In the genomic region with DNA sequence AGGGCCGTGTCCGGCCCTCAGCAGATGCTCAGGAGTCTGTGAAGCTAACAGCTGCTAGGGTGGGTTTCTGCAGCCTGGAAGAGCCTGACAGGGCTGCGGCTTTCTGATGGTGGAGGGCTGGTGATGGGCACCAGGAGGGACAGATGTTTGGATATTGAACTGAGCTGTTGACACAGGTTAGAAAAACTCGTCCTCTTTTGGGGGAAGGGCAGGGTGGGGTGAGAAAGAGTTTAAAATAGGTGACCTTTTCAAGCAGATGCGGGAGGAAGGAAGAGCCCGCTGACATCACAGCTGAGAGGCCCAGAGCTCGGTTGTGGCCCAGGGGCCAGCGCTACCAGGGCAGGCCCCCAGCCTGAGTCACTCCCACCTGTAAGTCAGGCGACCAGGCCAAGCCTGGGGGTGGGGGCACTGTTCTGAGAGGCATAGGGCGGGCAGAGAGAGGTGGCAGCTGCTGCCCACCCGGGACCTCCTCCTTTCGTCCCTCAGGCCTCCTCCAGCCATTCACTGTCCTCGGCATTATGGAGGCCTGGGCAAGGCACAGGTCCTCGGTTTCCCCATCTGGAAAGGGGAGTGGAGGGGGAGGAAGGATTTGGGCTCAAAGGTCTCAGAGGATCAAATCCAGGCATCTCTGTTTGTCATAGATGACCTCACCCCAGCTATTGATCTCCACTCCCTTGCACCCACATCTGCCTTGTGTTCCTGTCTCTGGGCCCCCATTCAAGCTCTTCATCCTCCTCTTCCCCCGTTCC, we compare ENCODE assay signal across 8 cellular contexts. TPM values are rescaled to one million over a fixed set of nuclear protein-coding genes. Genes with fewer than 3 reads are reported as not detected.
A peak's percentile ranks its signal among the peaks of the same experiment; 100 is the strongest.
DNase-seq lines count a peak whose midpoint lies in the region; ATAC-seq and TF ChIP-seq lines count a peak whose summit lies in the region.

No MANE protein-coding gene starts in this region.

- peak overlapping the region in 1 of 5 experiments; percentile 0 for H3K4me3 Mint-ChIP-seq in brain

- peaks cover 0 to 2% (median 0%) of the 10 kb centered on the region in 5 experiments for H3K9me3 Mint-ChIP-seq in brain

- ATAC-seq in GM21447 (IDR thresholded peaks at IDR 0.05; ENCODE audit: unreplicated experiment), result no peak

- DNase-seq in activated T-cell treated with anti-CD3 and anti-CD28 coated beads for 24 hours (ENCODE audit: low read depth) (peak; percentile 32), NAMALWA (ENCODE audit: low spot score) (peak; percentile 90), NCI-H446 (lab: John Stamatoyannopoulos, UW) (no peak), GM03348 (ENCODE audit: low spot score) (no peak)
- DNase-seq in activated T-cell treated with anti-CD3 and anti-CD28 coated beads, Interleukin-2, amount 50 U/mL, for 1 hour, result no peak
- DNase-seq in stimulated activated CD8-positive, alpha-beta memory T cell treated with anti-CD3 and anti-CD28 coated beads, Interleukin-7, amount 100 ng/mL, for 48 hours (ENCODE audit: extremely low read depth in 1 of 2, low read depth in 1 of 2), result peak; percentile 55 to 79

- no peaks in the 10 kb centered on the region for H3K36me3 Mint-ChIP-seq in brain

- TF ChIP-seq CTCF in brain (conservative IDR thresholded peaks at IDR 0.05), result no peak

- H3K27me3 Mint-ChIP-seq in brain, result peaks cover 14% of the 10 kb centered on the region

- H3K4me1 Mint-ChIP-seq in brain, result peaks cover 57% of the 10 kb centered on the region

- peak overlapping the region in 4 of 5 experiments; percentile 71 to 96 (median 84) for H3K27ac Mint-ChIP-seq in brain

RNA-seq across cellular contexts. Expression of a gene that starts 32.3 kb away (rescaled TPM):
- 60.1 TPM for polyA plus RNA-seq in brain (ENCODE audit: insufficient read depth, low read depth, low replicate concordance)

Comparison
In these comparisons a context has a peak if more than half of its experiments do, and no peak if none do; other contexts are left out.
1. DNase-seq: peak in activated T-cell treated with anti-CD3 and anti-CD28 coated beads for 24 hours (single experiment), NAMALWA (single experiment) and stimulated activated CD8-positive, alpha-beta memory T cell treated with anti-CD3 and anti-CD28 coated beads, Interleukin-7, amount 100 ng/mL, for 48 hours (2 of 2); none in activated T-cell treated with anti-CD3 and anti-CD28 coated beads, Interleukin-2, amount 50 U/mL, for 1 hour (single experiment), NCI-H446 (0 of 2) and GM03348 (single experiment).